ENCODE assay signal across 9 cellular contexts in the genomic region with DNA sequence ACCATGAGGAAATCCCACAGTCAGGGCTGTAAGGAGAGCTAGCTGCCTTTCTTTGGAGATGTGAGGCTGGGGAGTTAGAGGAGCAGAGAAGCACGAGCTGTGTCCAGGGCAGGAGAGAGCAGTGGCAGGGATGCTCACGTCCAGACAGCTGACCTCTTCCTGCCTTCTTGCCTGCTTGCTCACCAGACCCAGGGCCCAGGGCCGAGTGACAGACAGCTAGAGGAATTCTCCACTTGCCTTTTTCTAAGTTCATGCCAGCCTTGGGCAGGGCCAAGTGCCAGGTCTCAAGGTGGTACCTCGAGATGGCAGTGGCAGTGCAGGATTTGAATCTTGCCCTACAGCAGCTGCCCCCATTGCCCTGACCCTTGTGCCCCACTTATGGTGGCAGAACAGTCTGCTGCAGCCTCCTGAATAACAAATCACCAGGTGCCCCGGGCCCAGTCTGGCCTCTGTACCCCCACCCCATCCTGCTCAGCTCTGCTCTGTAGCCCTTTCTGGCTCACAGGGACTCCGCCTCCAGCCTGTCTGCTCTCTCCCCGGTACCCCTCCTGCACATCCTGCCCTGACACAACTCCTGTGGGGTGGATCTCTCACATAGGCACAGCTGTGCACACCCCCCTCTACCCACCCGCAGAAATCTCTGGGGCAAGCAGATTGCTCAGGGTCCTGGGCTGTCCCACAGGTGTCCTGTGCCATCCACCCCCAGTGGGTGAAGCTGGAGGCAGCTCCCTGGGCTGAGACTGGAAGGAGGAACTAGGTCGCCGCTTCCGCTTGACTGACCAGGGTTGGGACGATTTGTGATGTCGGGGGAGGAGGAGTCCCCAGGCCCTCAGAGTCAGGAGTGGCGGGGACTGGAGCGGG. TPM values are rescaled to one million over a fixed set of nuclear protein-coding genes. Genes with fewer than 3 reads are reported as not detected.
DNase-seq lines count a peak whose midpoint lies in the region; ATAC-seq and TF ChIP-seq lines count a peak whose summit lies in the region.
"Had no signal": no experiment of that assay in that cellular context is flagged by ENCODE, and none has a peak within 500 bp of the region (broad histone marks: within the 10 kb centered on the region; RNA-seq: fewer than 3 reads in every experiment).

No MANE protein-coding gene starts in this region.

- H3K9me2 ChIP-seq in GM23248 (ENCODE audit: insufficient read depth) = no peaks in the 10 kb centered on the region

- H3K36me3 ChIP-seq in GM23248 (ENCODE audit: low read depth) = no peaks in the 10 kb centered on the region

- H3K27ac Mint-ChIP-seq in activated T-helper 2 cell treated with anti-CD3 and anti-CD28 coated beads, Interferon-gamma antibody, Interleukin-2, Interleukin-4, amounts not matched to agents 10 μg/mL and 5 μg/mL and 100 μg/mL, durations not matched to agents 14 hours and 24 hours and 36 hours = no peak overlapping the region

- H3K4me3 ChIP-seq in AG04449 (ENCODE audit: low read depth, low read length) = no peak overlapping the region
- H3K4me3 ChIP-seq in GM23248 = no peak overlapping the region

- H3K4me3 Mint-ChIP-seq in activated T-helper 2 cell treated with anti-CD3 and anti-CD28 coated beads, Interferon-gamma antibody, Interleukin-2, Interleukin-4, amounts not matched to agents 10 μg/mL and 5 μg/mL and 100 μg/mL, durations not matched to agents 14 hours and 24 hours and 36 hours (ENCODE audit: low read depth) = no peak overlapping the region
- H3K4me3 Mint-ChIP-seq: activated naive CD4-positive, alpha-beta T cell treated with anti-CD3 and anti-CD28 coated beads, Interleukin-2, amount 50 U/mL, for 24 hours had no signal

- no peak overlapping the region for H3K4me2 ChIP-seq in GM23248 (ENCODE audit: unreplicated experiment)

- TF ChIP-seq CTCF in AG04449 (IDR thresholded peaks at IDR 0.05; ENCODE audit: insufficient read depth, low read length, missing control alignments) = no peak

- no peaks in the 10 kb centered on the region for H3F3A ChIP-seq in GM23248 (ENCODE audit: insufficient read depth)

- H3K79me2 ChIP-seq in GM23248 (ENCODE audit: insufficient read depth) = no peaks in the 10 kb centered on the region

- no peaks in the 10 kb centered on the region for H3K27me3 Mint-ChIP-seq in activated T-helper 2 cell treated with anti-CD3 and anti-CD28 coated beads, Interferon-gamma antibody, Interleukin-2, Interleukin-4, amounts not matched to agents 10 μg/mL and 5 μg/mL and 100 μg/mL, durations not matched to agents 14 hours and 24 hours and 36 hours (ENCODE audit: low read depth)
- H3K27me3 Mint-ChIP-seq: activated naive CD4-positive, alpha-beta T cell treated with anti-CD3 and anti-CD28 coated beads, Interleukin-2, amount 50 U/mL, for 24 hours had no signal

- 60 to 62% methylated on average over 13 to 15 of the region's 15 CpGs for WGBS in GM23248 (ENCODE audit: low coverage in 1 of 2, low lambda C conversion rate in 2 of 2, missing lambda C conversion rate in 2 of 2), 2 experiments

- H3K27me3 ChIP-seq in GM23248 (replicated peaks; ENCODE audit: insufficient read depth) = no peaks in the 10 kb centered on the region

- CTCF ChIA-PET in AG04449 (lab: Yijun Ruan, JAX) = interaction anchor here (1.6 to 4.3 kb wide), 3 partner anchors 11 to 124 kb away, joined by 3 to 35 read pairs (median 26); no protein-coding TSS in a partner anchor

- no peak for ATAC-seq in HG03442 (IDR thresholded peaks at IDR 0.05; ENCODE audit: unreplicated experiment)

- H3K36me3 Mint-ChIP-seq in activated T-helper 2 cell treated with anti-CD3 and anti-CD28 coated beads, Interferon-gamma antibody, Interleukin-2, Interleukin-4, amounts not matched to agents 10 μg/mL and 5 μg/mL and 100 μg/mL, durations not matched to agents 14 hours and 24 hours and 36 hours (ENCODE audit: low read depth) = no peaks in the 10 kb centered on the region

- H3K9me3 ChIP-seq in GM23248 (ENCODE audit: low read depth) = no peaks in the 10 kb centered on the region

- H4K20me1 ChIP-seq in GM23248 (ENCODE audit: insufficient read depth) = no peaks in the 10 kb centered on the region

- DNase-seq in AG04449 (ENCODE audit: low read depth, low spot score) (peak; percentile 9), GM23248 (peak; percentile 77), SKM-1 treated with dmso at 0.1 percent for 144 hours (lab: John Stamatoyannopoulos, UW; ENCODE audit: unreplicated experiment) (peak; percentile 78), hepatic stellate cell (ENCODE audit: low spot score) (peak; percentile 55), SHP77 treated with DMSO at 0.1 percent for 48 hours (lab: John Stamatoyannopoulos, UW) (no peak), NCI-H128 (lab: John Stamatoyannopoulos, UW; ENCODE audit: unreplicated experiment) (no peak)
- no peak for DNase-seq in activated T-helper 2 cell treated with anti-CD3 and anti-CD28 coated beads, Interferon-gamma antibody, Interleukin-2, Interleukin-4, amounts not matched to agents 10 μg/mL and 5 μg/mL and 100 μg/mL, durations not matched to agents 14 hours and 24 hours and 36 hours (ENCODE audit: low spot score)

- no peak overlapping the region for H3K9ac ChIP-seq in GM23248

- H3K27ac ChIP-seq in GM23248 = no peak overlapping the region

- no peaks in the 10 kb centered on the region for H3K9me3 Mint-ChIP-seq in activated T-helper 2 cell treated with anti-CD3 and anti-CD28 coated beads, Interferon-gamma antibody, Interleukin-2, Interleukin-4, amounts not matched to agents 10 μg/mL and 5 μg/mL and 100 μg/mL, durations not matched to agents 14 hours and 24 hours and 36 hours
- H3K9me3 Mint-ChIP-seq: activated naive CD4-positive, alpha-beta T cell treated with anti-CD3 and anti-CD28 coated beads, Interleukin-2, amount 50 U/mL, for 24 hours had no signal

- POLR2A ChIA-PET in AG04449 (lab: Yijun Ruan, JAX) = interaction anchor here (1.0 kb wide), 1 partner anchor 39 kb away, joined by 3 read pairs; a partner anchor contains a TSS

- H2AFZ ChIP-seq in GM23248 = no peak overlapping the region

- intact Hi-C loops in activated T-helper 2 cell treated with anti-CD3 and anti-CD28 coated beads, Interferon-gamma antibody, Interleukin-2, Interleukin-4, amounts not matched to agents 10 μg/mL and 5 μg/mL and 100 μg/mL, durations not matched to agents 14 hours and 24 hours and 36 hours (cut with micrococcal nuclease) = no loop called here

- peaks cover 9% of the 10 kb centered on the region for H3K4me1 ChIP-seq in GM23248 (ENCODE audit: insufficient read depth)

- in situ Hi-C loops in GM23248 (cut with MboI) = no loop called here

- no peaks in the 10 kb centered on the region for H3K4me1 Mint-ChIP-seq in activated T-helper 2 cell treated with anti-CD3 and anti-CD28 coated beads, Interferon-gamma antibody, Interleukin-2, Interleukin-4, amounts not matched to agents 10 μg/mL and 5 μg/mL and 100 μg/mL, durations not matched to agents 14 hours and 24 hours and 36 hours (ENCODE audit: low read depth)
- H3K4me1 Mint-ChIP-seq: activated naive CD4-positive, alpha-beta T cell treated with anti-CD3 and anti-CD28 coated beads, Interleukin-2, amount 50 U/mL, for 24 hours had no signal

RNA-seq across cellular contexts. Expression of a gene that starts 26.0 kb away (rescaled TPM):
- not detected in 2 replicates for total RNA-seq in GM23248 (2014; rRNA removed; shearing (Covaris generic))
- polyA plus RNA-seq in GM23248 (2016; fragmentation: Nextera tagmentation; extraction: Ambion mirVana) = not detected in 2 replicates
- 0.14 and 0.16 TPM in 2 replicates for total RNA-seq in activated T-helper 2 cell treated with anti-CD3 and anti-CD28 coated beads, Interferon-gamma antibody, Interleukin-2, Interleukin-4, amounts not matched to agents 10 μg/mL and 5 μg/mL and 100 μg/mL, durations not matched to agents 14 hours and 24 hours and 36 hours

RNA-seq across cellular contexts. Expression of a gene that starts 39.1 kb away (rescaled TPM):
- total RNA-seq in GM23248 (2014; rRNA removed; shearing (Covaris generic)) = 19.0 and 21.2 TPM in 2 replicates
- 14.2 and 15.3 TPM in 2 replicates for polyA plus RNA-seq in GM23248 (2016; fragmentation: Nextera tagmentation; extraction: Ambion mirVana)
- 17.8 and 19.7 TPM in 2 replicates for total RNA-seq in activated T-helper 2 cell treated with anti-CD3 and anti-CD28 coated beads, Interferon-gamma antibody, Interleukin-2, Interleukin-4, amounts not matched to agents 10 μg/mL and 5 μg/mL and 100 μg/mL, durations not matched to agents 14 hours and 24 hours and 36 hours

RNA-seq across cellular contexts. Expression of a gene that starts 57.6 kb away (rescaled TPM):
- 23.6 and 26.4 TPM in 2 replicates for total RNA-seq in GM23248 (2014; rRNA removed; shearing (Covaris generic))
- polyA plus RNA-seq in GM23248 (2016; fragmentation: Nextera tagmentation; extraction: Ambion mirVana) = 31.0 and 34.6 TPM in 2 replicates
- total RNA-seq in activated T-helper 2 cell treated with anti-CD3 and anti-CD28 coated beads, Interferon-gamma antibody, Interleukin-2, Interleukin-4, amounts not matched to agents 10 μg/mL and 5 μg/mL and 100 μg/mL, durations not matched to agents 14 hours and 24 hours and 36 hours = 55.3 TPM in 2 replicates

RNA-seq across cellular contexts. Expression of a gene that starts 59.7 kb away (rescaled TPM):
- not detected in 2 replicates for total RNA-seq in GM23248 (2014; rRNA removed; shearing (Covaris generic))
- polyA plus RNA-seq in GM23248 (2016; fragmentation: Nextera tagmentation; extraction: Ambion mirVana) = not detected in 2 replicates
- not detected in 2 replicates for total RNA-seq in activated T-helper 2 cell treated with anti-CD3 and anti-CD28 coated beads, Interferon-gamma antibody, Interleukin-2, Interleukin-4, amounts not matched to agents 10 μg/mL and 5 μg/mL and 100 μg/mL, durations not matched to agents 14 hours and 24 hours and 36 hours

Comparison
In these comparisons a context has a peak if more than half of its experiments do, and no peak if none do; other contexts are left out.
1. DNase-seq: peak in AG04449 (single experiment), GM23248 (single experiment), SKM-1 treated with dmso at 0.1 percent for 144 hours (single experiment) and hepatic stellate cell (single experiment); none in activated T-helper 2 cell treated with anti-CD3 and anti-CD28 coated beads, Interferon-gamma antibody, Interleukin-2, Interleukin-4, amounts not matched to agents 10 μg/mL and 5 μg/mL and 100 μg/mL, durations not matched to agents 14 hours and 24 hours and 36 hours (single experiment), SHP77 treated with DMSO at 0.1 percent for 48 hours (single experiment) and NCI-H128 (single experiment).